22 cellular contexts compared by ENCODE assay signal in genomic region chr1:180199018-180199417, GRCh38. TPM values are rescaled to one million over a fixed set of nuclear protein-coding genes. Genes with fewer than 3 reads are reported as not detected.
"Had no signal": no experiment of that assay in that cellular context is flagged by ENCODE, and none has a peak within 500 bp of the region (broad histone marks: within the 10 kb centered on the region; RNA-seq: fewer than 3 reads in every experiment).

No MANE protein-coding gene starts in this region.

- H3K27ac ChIP-seq: SK-N-MC had no signal

- DNase-seq: activated B cell treated with CpG ODN at 0.5 μM for 24 hours; activated CD4-positive, alpha-beta T cell treated with anti-CD3 and anti-CD28 coated beads for 1 hour; activated CD4-positive, alpha-beta T cell treated with anti-CD3 and anti-CD28 coated beads, Interleukin-2, amount 10 ng/mL, durations not matched to agents 24 days and 14 days; activated CD4-positive, alpha-beta T cell treated with anti-CD3 and anti-CD28 coated beads, Interleukin-2, amount 50 U/mL, for 48 hours; activated gamma-delta T cell; activated naive CD4-positive, alpha-beta T cell treated with anti-CD3 and anti-CD28 coated beads for 36 hours; activated T-cell treated with anti-CD3 and anti-CD28 coated beads for 4 hours; activated T-cell treated with anti-CD3 and anti-CD28 coated beads, Interleukin-2, amount 50 U/mL, for 48 hours; amygdala; Kasumi-1; NCI-H1092; NCI-H1694 treated with DMSO at 0.1 percent for 48 hours; NCI-H2081; NCI-H2227 treated with DMSO at 0.1 percent for 48 hours; NCI-H446 treated with DMSO at 0.1 percent for 48 hours; NCI-H748 treated with DMSO at 0.1 percent for 48 hours; RPMI8226; T-cell had no signal

- H3K4me3 ChIP-seq: SK-N-MC had no signal

RNA-seq across cellular contexts. Expression of gene LHX4, which starts 31.0 kb away (rescaled TPM):
- total RNA-seq: activated B cell treated with CpG ODN at 0.5 μM for 24 hours; activated CD4-positive, alpha-beta T cell treated with anti-CD3 and anti-CD28 coated beads, Interleukin-2, amount 10 ng/mL, durations not matched to agents 24 days and 14 days; activated CD8-positive, alpha-beta memory T cell treated with anti-CD3 and anti-CD28 coated beads for 36 hours; activated naive CD4-positive, alpha-beta T cell treated with anti-CD3 and anti-CD28 coated beads for 36 hours; MCF 10A; Right ventricle myocardium inferior had no signal
